In genomic region chr1:31764307-31765040, GRCh38 we compare ENCODE assay signal across 1 cellular context.
TF ChIP-seq lines count a peak whose summit lies in the region.

Gene ADGRB2, minus strand, starts transcription at chr1:31764340. Its CDS starts 7,119 bp downstream, at chr1:31757221.

TF ChIP-seq in WTC11, 78 proteins besides CTCF, POLR2A, EP300 and RAD21 (continued from another document):
- TF ChIP-seq, protein P1, sequence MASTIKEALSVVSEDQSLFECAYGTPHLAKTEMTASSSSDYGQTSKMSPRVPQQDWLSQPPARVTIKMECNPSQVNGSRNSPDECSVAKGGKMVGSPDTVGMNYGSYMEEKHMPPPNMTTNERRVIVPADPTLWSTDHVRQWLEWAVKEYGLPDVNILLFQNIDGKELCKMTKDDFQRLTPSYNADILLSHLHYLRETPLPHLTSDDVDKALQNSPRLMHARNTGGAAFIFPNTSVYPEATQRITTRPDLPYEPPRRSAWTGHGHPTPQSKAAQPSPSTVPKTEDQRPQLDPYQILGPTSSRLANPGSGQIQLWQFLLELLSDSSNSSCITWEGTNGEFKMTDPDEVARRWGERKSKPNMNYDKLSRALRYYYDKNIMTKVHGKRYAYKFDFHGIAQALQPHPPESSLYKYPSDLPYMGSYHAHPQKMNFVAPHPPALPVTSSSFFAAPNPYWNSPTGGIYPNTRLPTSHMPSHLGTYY (CRISPR knock-in tag; IDR thresholded peaks at IDR 0.05): no peak
- no peak for TF ChIP-seq ZBTB21 (CRISPR knock-in tag; IDR thresholded peaks at IDR 0.05; ENCODE audit: borderline replicate concordance)
TF ChIP-seq in WTC11: peak in this region for 2.
